ENCODE assay signal across 19 cellular contexts in the genomic region with DNA sequence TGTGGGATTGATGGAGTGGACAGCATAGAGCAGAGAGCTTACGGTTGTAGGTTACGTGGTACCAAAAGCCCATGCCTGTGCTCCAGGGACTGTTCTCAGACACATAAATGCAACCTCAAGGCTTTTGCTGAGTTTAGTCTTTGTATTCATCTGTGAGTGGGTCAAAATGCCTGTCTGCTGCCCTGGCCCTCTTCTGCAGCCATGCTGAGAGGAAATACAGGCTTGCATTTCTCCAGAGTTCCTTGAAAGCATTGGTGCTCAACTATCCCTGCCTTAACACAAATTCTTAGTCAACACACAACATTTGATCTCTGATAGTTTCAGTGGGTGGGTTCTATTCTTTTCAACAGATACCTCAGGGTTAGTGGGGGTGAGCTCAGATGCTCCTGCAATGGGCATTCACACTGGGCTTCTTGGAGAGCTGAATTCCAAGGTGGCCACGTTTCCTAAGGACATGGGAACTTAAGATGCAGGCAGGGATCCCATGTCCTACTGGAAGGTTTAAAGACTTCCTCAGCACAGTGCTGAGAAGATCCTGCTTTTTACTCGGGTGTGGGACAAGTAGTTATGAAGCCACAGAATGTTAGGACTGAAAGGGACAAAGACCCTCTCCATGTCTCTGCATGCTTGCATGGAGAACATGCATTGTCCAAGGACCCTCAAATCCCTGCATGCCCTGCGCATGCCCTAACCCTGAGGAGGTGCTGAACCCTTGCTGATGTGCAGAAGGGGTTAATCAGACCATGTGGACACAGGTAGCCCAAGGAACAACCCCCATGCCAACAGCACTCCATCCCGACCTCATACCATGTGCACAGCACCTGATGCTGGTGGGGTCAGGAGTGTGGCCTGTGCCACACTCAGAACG. TPM values are rescaled to one million over a fixed set of nuclear protein-coding genes. Genes with fewer than 3 reads are reported as not detected.
A peak's percentile ranks its signal among the peaks of the same experiment; 100 is the strongest.
DNase-seq lines count a peak whose midpoint lies in the region; ATAC-seq and TF ChIP-seq lines count a peak whose summit lies in the region.
"Had no signal": no experiment of that assay in that cellular context is flagged by ENCODE, and none has a peak within 500 bp of the region (broad histone marks: within the 10 kb centered on the region; RNA-seq: fewer than 3 reads in every experiment).

No MANE protein-coding gene starts in this region.

- H3K9me3 ChIP-seq in BLaER1 (no peaks in the 10 kb centered on the region; the same call in 1 of the 2 replicates), endodermal cell (ENCODE audit: control insufficient read depth, low read length) (no peaks in the 10 kb centered on the region), aorta (ENCODE audit: control insufficient read depth, low read length) (no peaks in the 10 kb centered on the region), HAP-1 (no peaks in the 10 kb centered on the region)
- H3K9me3 ChIP-seq: breast epithelium, heart right ventricle, stomach, upper lobe of right lung had no signal

- H3K4me1 Mint-ChIP-seq in activated CD4-positive, alpha-beta T cell treated with anti-CD3 and anti-CD28 coated beads for 36 hours = peaks cover 86% of the 10 kb centered on the region
- peaks cover 90% of the 10 kb centered on the region for H3K4me1 Mint-ChIP-seq in activated CD8-positive, alpha-beta T cell treated with anti-CD3 and anti-CD28 coated beads, Interleukin-2, amount 10 ng/mL, durations not matched to agents 7 days and 5 days (ENCODE audit: low read depth)
- H3K4me1 Mint-ChIP-seq in endodermal cell = peaks cover 5% of the 10 kb centered on the region

- H3K36me3 ChIP-seq in BLaER1 (no peaks in the 10 kb centered on the region), endodermal cell (ENCODE audit: control insufficient read depth, insufficient read depth, low read length) (no peaks in the 10 kb centered on the region), aorta (ENCODE audit: control insufficient read depth in 1 of 2, insufficient read depth in 2 of 2, low read length in 1 of 2) (no peaks in the 10 kb centered on the region), HAP-1 (replicated peaks) (no peaks in the 10 kb centered on the region)
- H3K36me3 ChIP-seq: breast epithelium, heart right ventricle, stomach, upper lobe of right lung had no signal

- H3K27ac Mint-ChIP-seq in activated CD4-positive, alpha-beta T cell treated with anti-CD3 and anti-CD28 coated beads for 36 hours = peak overlapping the region; percentile 94
- peak overlapping the region; percentile 84 for H3K27ac Mint-ChIP-seq in activated CD8-positive, alpha-beta T cell treated with anti-CD3 and anti-CD28 coated beads, Interleukin-2, amount 10 ng/mL, durations not matched to agents 7 days and 5 days
- no peak overlapping the region for H3K27ac Mint-ChIP-seq in endodermal cell

- H3K4me2 ChIP-seq in BLaER1 = peak overlapping the region; percentile 84

- in situ Hi-C loops in HAP-1 (cut with MboI; ENCODE audit: low sequenced_read_pairs) = no loop called here

- peaks cover 77% of the 10 kb centered on the region for H3K4me1 ChIP-seq in BLaER1
- H3K4me1 ChIP-seq in endodermal cell (ENCODE audit: control insufficient read depth, insufficient read depth, low read length) = no peaks in the 10 kb centered on the region
- no peaks in the 10 kb centered on the region for H3K4me1 ChIP-seq in aorta (ENCODE audit: control insufficient read depth in 1 of 2, insufficient read depth in 2 of 2, low read length in 2 of 2)
- no peaks in the 10 kb centered on the region for H3K4me1 ChIP-seq in HAP-1

- intact Hi-C loops in activated CD4-positive, alpha-beta T cell treated with anti-CD3 and anti-CD28 coated beads for 36 hours (cut with DNase I, micrococcal nuclease) = no loop called here
- intact Hi-C loops in aorta (cut with DNase I) = no loop called here

- H3K4me3 ChIP-seq in BLaER1 (no peak overlapping the region), endodermal cell (ENCODE audit: low read length) (no peak overlapping the region), aorta (ENCODE audit: low read length in 2 of 2) (no peak overlapping the region), HAP-1 (no peak overlapping the region)
- H3K4me3 ChIP-seq: breast epithelium, GM23248, heart right ventricle, lung, stomach, upper lobe of right lung had no signal

- no peaks in the 10 kb centered on the region for H4K20me1 ChIP-seq in BLaER1

- H3K4me3 Mint-ChIP-seq in activated CD4-positive, alpha-beta T cell treated with anti-CD3 and anti-CD28 coated beads for 36 hours = peak overlapping the region; percentile 65
- H3K4me3 Mint-ChIP-seq in activated CD8-positive, alpha-beta T cell treated with anti-CD3 and anti-CD28 coated beads, Interleukin-2, amount 10 ng/mL, durations not matched to agents 7 days and 5 days = peak overlapping the region; percentile 54
- H3K4me3 Mint-ChIP-seq in endodermal cell = no peak overlapping the region

- CTCF ChIA-PET in activated CD4-positive, alpha-beta T cell treated with anti-CD3 and anti-CD28 coated beads for 36 hours (lab: Charles Lee) = interaction anchor here (0.9 to 1.6 kb wide), 4 partner anchors 24 to 40 kb away, joined by 3 to 7 read pairs (median 4); no protein-coding TSS in a partner anchor
- CTCF ChIA-PET in activated CD8-positive, alpha-beta T cell treated with anti-CD3 and anti-CD28 coated beads, Interleukin-2, amount 10 ng/mL, durations not matched to agents 7 days and 5 days (lab: Charles Lee) = interaction anchor here (0.6 to 6.0 kb wide), 9 partner anchors 8 to 156 kb away, joined by 3 to 55 read pairs (median 7); a partner anchor contains a TSS

- no peaks in the 10 kb centered on the region for H3K9me3 Mint-ChIP-seq in activated CD4-positive, alpha-beta T cell treated with anti-CD3 and anti-CD28 coated beads for 36 hours (ENCODE audit: low read depth)
- no peaks in the 10 kb centered on the region for H3K9me3 Mint-ChIP-seq in activated CD8-positive, alpha-beta T cell treated with anti-CD3 and anti-CD28 coated beads, Interleukin-2, amount 10 ng/mL, durations not matched to agents 7 days and 5 days (ENCODE audit: insufficient read depth)
- no peaks in the 10 kb centered on the region for H3K9me3 Mint-ChIP-seq in endodermal cell
- H3K9me3 Mint-ChIP-seq: naive thymus-derived CD8-positive, alpha-beta T cell had no signal

- TF ChIP-seq CTCF in endodermal cell (conservative IDR thresholded peaks at IDR 0.05) = no peak

- H3K36me3 Mint-ChIP-seq in activated CD4-positive, alpha-beta T cell treated with anti-CD3 and anti-CD28 coated beads for 36 hours (ENCODE audit: low read depth) = peaks cover 91% of the 10 kb centered on the region
- peaks cover 82% of the 10 kb centered on the region for H3K36me3 Mint-ChIP-seq in activated CD8-positive, alpha-beta T cell treated with anti-CD3 and anti-CD28 coated beads, Interleukin-2, amount 10 ng/mL, durations not matched to agents 7 days and 5 days (ENCODE audit: low read depth)
- H3K36me3 Mint-ChIP-seq in endodermal cell (ENCODE audit: low read depth) = no peaks in the 10 kb centered on the region
- H3K36me3 Mint-ChIP-seq: naive thymus-derived CD8-positive, alpha-beta T cell had no signal

- WGBS in endodermal cell (ENCODE audit: insufficient coverage in 1 of 2, insufficient read length in 1 of 2), 2 experiments = 88 to 91% methylated on average over 5 to 7 of the region's 7 CpGs
- WGBS in aorta, 2 donors = 79 to 84% methylated on average over 7 of the region's 7 CpGs

- H3K9ac ChIP-seq in BLaER1 = no peak overlapping the region
- H3K9ac ChIP-seq in endodermal cell (ENCODE audit: extremely low read depth, low read length, poor library complexity, severe bottlenecking) = no peak overlapping the region
- H3K9ac ChIP-seq: GM23248 had no signal

- H3K27me3 ChIP-seq in BLaER1 = no peaks in the 10 kb centered on the region
- H3K27me3 ChIP-seq in endodermal cell (ENCODE audit: control insufficient read depth, insufficient read depth, low read length, poor library complexity, severe bottlenecking) = no peaks in the 10 kb centered on the region
- no peaks in the 10 kb centered on the region for H3K27me3 ChIP-seq in aorta (ENCODE audit: control insufficient read depth in 1 of 2, insufficient read depth in 2 of 2, low read length in 1 of 2)
- H3K27me3 ChIP-seq in HAP-1 (ENCODE audit: low read depth) = peaks cover 18% of the 10 kb centered on the region; the same call in 1 of the 2 replicates
- H3K27me3 ChIP-seq: breast epithelium, heart right ventricle, stomach, upper lobe of right lung had no signal

- H3K27me3 Mint-ChIP-seq in activated CD4-positive, alpha-beta T cell treated with anti-CD3 and anti-CD28 coated beads for 36 hours = no peaks in the 10 kb centered on the region
- H3K27me3 Mint-ChIP-seq in activated CD8-positive, alpha-beta T cell treated with anti-CD3 and anti-CD28 coated beads, Interleukin-2, amount 10 ng/mL, durations not matched to agents 7 days and 5 days (ENCODE audit: low read depth) = no peaks in the 10 kb centered on the region
- peaks cover 2% of the 10 kb centered on the region for H3K27me3 Mint-ChIP-seq in endodermal cell (ENCODE audit: insufficient read depth)

- POLR2A ChIA-PET in activated CD4-positive, alpha-beta T cell treated with anti-CD3 and anti-CD28 coated beads for 36 hours (lab: Charles Lee) = no interaction called here
- POLR2A ChIA-PET in activated CD8-positive, alpha-beta T cell treated with anti-CD3 and anti-CD28 coated beads, Interleukin-2, amount 10 ng/mL, durations not matched to agents 7 days and 5 days (lab: Charles Lee) = interaction anchor here (1.0 to 2.4 kb wide), 6 partner anchors 10 to 33 kb away, joined by 3 to 7 read pairs (median 5); a partner anchor contains a TSS

- DNase-seq in activated CD4-positive, alpha-beta T cell treated with anti-CD3 and anti-CD28 coated beads for 36 hours = no peak
- no peak for DNase-seq in activated CD4-positive, alpha-beta T cell treated with anti-CD3 and anti-CD28 coated beads, Interleukin-2, amount 50 U/mL, for 1 hour
- DNase-seq in activated CD8-positive, alpha-beta T cell treated with anti-CD3 and anti-CD28 coated beads, Interleukin-2, amount 10 ng/mL, durations not matched to agents 7 days and 5 days = peak; percentile 22
- peak; percentile 23 for DNase-seq in endodermal cell
- no peak for DNase-seq in aorta
- no peak for DNase-seq in HAP-1 (ENCODE audit: low spot score in 2 of 2)
- DNase-seq: GM23248; naive thymus-derived CD8-positive, alpha-beta T cell; NCI-H1436 treated with DMSO at 0.1 percent for 48 hours; stomach; upper lobe of right lung had no signal

- H3K27ac ChIP-seq in BLaER1 = no peak overlapping the region
- H3K27ac ChIP-seq in endodermal cell (ENCODE audit: low read depth, low read length) = no peak overlapping the region
- no peak overlapping the region for H3K27ac ChIP-seq in aorta (ENCODE audit: low read depth in 1 of 2, low read length in 2 of 2)
- H3K27ac ChIP-seq: breast epithelium, C4-2B, GM23248, heart right ventricle, stomach, upper lobe of right lung had no signal

- no peak for ATAC-seq in activated CD4-positive, alpha-beta T cell treated with anti-CD3 and anti-CD28 coated beads for 36 hours
- no peak for ATAC-seq in activated CD8-positive, alpha-beta T cell treated with anti-CD3 and anti-CD28 coated beads, Interleukin-2, amount 10 ng/mL, durations not matched to agents 7 days and 5 days
- no peak for ATAC-seq in aorta (ENCODE audit: low FRiP score)
- ATAC-seq in GM18520 (IDR thresholded peaks at IDR 0.05; ENCODE audit: unreplicated experiment) = no peak
- ATAC-seq: heart right ventricle; naive thymus-derived CD8-positive, alpha-beta T cell; upper lobe of right lung had no signal

RNA-seq across cellular contexts. Expression of a gene that starts 15.5 kb away (rescaled TPM):
- total RNA-seq in activated CD4-positive, alpha-beta T cell treated with anti-CD3 and anti-CD28 coated beads for 36 hours = 100 to 1,000 TPM; 659 to 980 TPM
- 100 to 1,000 TPM; 174 to 177 TPM for total RNA-seq in activated CD8-positive, alpha-beta T cell treated with anti-CD3 and anti-CD28 coated beads, Interleukin-2, amount 10 ng/mL, durations not matched to agents 7 days and 5 days
- total RNA-seq in endodermal cell = not detected
- polyA plus RNA-seq in endodermal cell (2013, experiment 1 of 2) = not detected
- polyA plus RNA-seq in endodermal cell (2013, experiment 2 of 2) = not detected
- total RNA-seq in aorta = 1 to 10 TPM; 2.4 to 4.2 TPM
- 1 to 10 TPM in 1 of 2 donors, under 1 TPM in 1; 0.33 to 4.1 TPM for polyA plus RNA-seq in aorta
- total RNA-seq: A172, GM23248, pulmonary artery endothelial cell had no signal
- polyA plus RNA-seq: GM23248 had no signal

RNA-seq across cellular contexts. Expression of a gene that starts 42.1 kb away (rescaled TPM):
- total RNA-seq in activated CD4-positive, alpha-beta T cell treated with anti-CD3 and anti-CD28 coated beads for 36 hours = 100 to 1,000 TPM; 206 to 246 TPM
- total RNA-seq in activated CD8-positive, alpha-beta T cell treated with anti-CD3 and anti-CD28 coated beads, Interleukin-2, amount 10 ng/mL, durations not matched to agents 7 days and 5 days = 100 to 1,000 TPM; 213 to 217 TPM
- total RNA-seq in endodermal cell (100 to 1,000 TPM; 123 to 139 TPM), aorta (10 to 100 TPM; 82.0 to 94.1 TPM)
- polyA plus RNA-seq in endodermal cell (2013, experiment 1 of 2) = 93.5 TPM
- polyA plus RNA-seq in endodermal cell (2013, experiment 2 of 2) = 77.6 TPM
- polyA plus RNA-seq in aorta = 10 to 100 TPM; 41.4 to 89.4 TPM

Comparison
In these comparisons a context has a peak if more than half of its experiments do, and no peak if none do; other contexts are left out.
1. DNase-seq: peak in activated CD8-positive, alpha-beta T cell treated with anti-CD3 and anti-CD28 coated beads, Interleukin-2, amount 10 ng/mL, durations not matched to agents 7 days and 5 days (single experiment) and endodermal cell (single experiment); none in activated CD4-positive, alpha-beta T cell treated with anti-CD3 and anti-CD28 coated beads for 36 hours (single experiment), activated CD4-positive, alpha-beta T cell treated with anti-CD3 and anti-CD28 coated beads, Interleukin-2, amount 50 U/mL, for 1 hour (single experiment), aorta (0 of 2) and HAP-1 (0 of 2).
2. RNA of a gene that starts 15.5 kb away (total RNA-seq): 659 to 980 TPM in activated CD4-positive, alpha-beta T cell treated with anti-CD3 and anti-CD28 coated beads for 36 hours and 174 to 177 TPM in activated CD8-positive, alpha-beta T cell treated with anti-CD3 and anti-CD28 coated beads, Interleukin-2, amount 10 ng/mL, durations not matched to agents 7 days and 5 days; 2.4 to 4.2 TPM in aorta and not detected in endodermal cell; every median in the first group is over 10 times any median in the second.